In genomic region chr14:85527458-85527857, GRCh38 we compare ENCODE assay signal across 18 cellular contexts. TPM values are rescaled to one million over a fixed set of nuclear protein-coding genes. Genes with fewer than 3 reads are reported as not detected.
A peak's percentile ranks its signal among the peaks of the same experiment; 100 is the strongest.
DNase-seq lines count a peak whose midpoint lies in the region; ATAC-seq and TF ChIP-seq lines count a peak whose summit lies in the region.
"Had no signal": no experiment of that assay in that cellular context is flagged by ENCODE, and none has a peak within 500 bp of the region (broad histone marks: within the 10 kb centered on the region; RNA-seq: fewer than 3 reads in every experiment).

No MANE protein-coding gene starts in this region.

- intact Hi-C loops in MCF 10A (cut with micrococcal nuclease) (loop anchor here (5.0 kb wide), 2 partner anchors 280 to 440 kb away; no protein-coding TSS in a partner anchor), breast epithelium (cut with DNase I; ENCODE audit: low total_unique reads) (loop anchor here (5.0 kb wide), 1 partner anchor 1555 kb away; no protein-coding TSS in a partner anchor)

- no peak overlapping the region for H2BK12ac ChIP-seq in mesenchymal stem cell (ENCODE audit: low read length in 2 of 2)

- ATAC-seq in effector memory CD8-positive, alpha-beta T cell (replicated peaks) = no peak
- no peak for ATAC-seq in left lobe of liver
- ATAC-seq: activated T-cell treated with anti-CD3 and anti-CD28 coated beads, Interleukin-2, amount 50 U/mL, for 72 hours; pancreas; stimulated activated naive B cell treated with anti-CD40 and anti-IgM and Interleukin-4, amounts not matched to agents 10 μg/mL and 1 μg/mL and 100 μg/mL, for 72 hours had no signal

- no peaks in the 10 kb centered on the region for H3K9me3 Mint-ChIP-seq in MCF 10A (ENCODE audit: unreplicated experiment)
- no peaks in the 10 kb centered on the region for H3K9me3 Mint-ChIP-seq in type B pancreatic cell
- H3K9me3 Mint-ChIP-seq in effector memory CD8-positive, alpha-beta T cell = peaks cover 0 to 4% of the 10 kb centered on the region in 2 donors
- H3K9me3 Mint-ChIP-seq: activated T-cell treated with anti-CD3 and anti-CD28 coated beads, Interleukin-2, amount 50 U/mL, for 72 hours; stimulated activated naive B cell treated with anti-CD40 and anti-IgM and Interleukin-4, amounts not matched to agents 10 μg/mL and 1 μg/mL and 100 μg/mL, for 72 hours had no signal

- H3K4me2 ChIP-seq in mesenchymal stem cell (ENCODE audit: low read length, poor library complexity, severe bottlenecking) = no peak overlapping the region

- no peak overlapping the region for H3K23ac ChIP-seq in mesenchymal stem cell (ENCODE audit: low read length in 2 of 2)

- TF ChIP-seq POLR2A in breast epithelium (IDR thresholded peaks at IDR 0.05) = no peak

- H3K4ac ChIP-seq in mesenchymal stem cell (ENCODE audit: low read depth in 1 of 2, low read length in 2 of 2) = no peak overlapping the region

- BruUV-seq in MCF 10A (replicated peaks; lab: Mats Ljungman, UMichigan) = no TSS peak

- H2BK5ac ChIP-seq in mesenchymal stem cell (ENCODE audit: low read depth, low read length, poor library complexity, severe bottlenecking) = no peak overlapping the region

- no CpG with 5 or more reads among the region's 1 CpG for WGBS in mesenchymal stem cell

- H3K4me3 Mint-ChIP-seq in MCF 10A (ENCODE audit: unreplicated experiment) (peak overlapping the region; percentile 86), type B pancreatic cell (peak overlapping the region; percentile 97)
- no peak overlapping the region for H3K4me3 Mint-ChIP-seq in effector memory CD8-positive, alpha-beta T cell
- H3K4me3 Mint-ChIP-seq: activated naive CD8-positive, alpha-beta T cell treated with anti-CD3 and anti-CD28 coated beads, Interleukin-2, amount 10 ng/mL, durations not matched to agents 7 days and 5 days; activated T-cell treated with anti-CD3 and anti-CD28 coated beads, Interleukin-2, amount 50 U/mL, for 72 hours; CD4-positive, CD25-positive, alpha-beta regulatory T cell; stimulated activated naive B cell treated with anti-CD40 and anti-IgM and Interleukin-4, amounts not matched to agents 10 μg/mL and 1 μg/mL and 100 μg/mL, for 72 hours had no signal

- no peaks in the 10 kb centered on the region for H3K36me3 Mint-ChIP-seq in MCF 10A (ENCODE audit: insufficient read depth, unreplicated experiment)
- H3K36me3 Mint-ChIP-seq in type B pancreatic cell = no peaks in the 10 kb centered on the region
- H3K36me3 Mint-ChIP-seq in effector memory CD8-positive, alpha-beta T cell (ENCODE audit: insufficient read depth) = no peaks in the 10 kb centered on the region
- H3K36me3 Mint-ChIP-seq: activated naive CD8-positive, alpha-beta T cell treated with anti-CD3 and anti-CD28 coated beads, Interleukin-2, amount 10 ng/mL, durations not matched to agents 7 days and 5 days; CD4-positive, CD25-positive, alpha-beta regulatory T cell had no signal

- no peak overlapping the region for H2BK15ac ChIP-seq in mesenchymal stem cell (ENCODE audit: low read depth, poor library complexity, severe bottlenecking)

- H3K4me3 ChIP-seq in breast epithelium = no peak overlapping the region
- peak overlapping the region in 1 of 2 experiments; percentile 98 for H3K4me3 ChIP-seq in mesenchymal stem cell (ENCODE audit: insufficient read depth in 1 of 2, low read depth in 1 of 2, low read length in 2 of 2)

- TF ChIP-seq CTCF in MCF 10A (IDR thresholded peaks at IDR 0.05; ENCODE audit: unreplicated experiment) (no peak), breast epithelium (IDR thresholded peaks at IDR 0.05) (no peak), type B pancreatic cell (conservative IDR thresholded peaks at IDR 0.05) (no peak)

- no peaks in the 10 kb centered on the region for H3K36me3 ChIP-seq in breast epithelium
- no peaks in the 10 kb centered on the region for H3K36me3 ChIP-seq in mesenchymal stem cell (ENCODE audit: control insufficient read depth in 1 of 2, insufficient read depth in 2 of 2, low read depth in 1 of 2, low read length in 2 of 2)
- H3K36me3 ChIP-seq: pancreas, spleen had no signal

- H3K27me3 ChIP-seq in breast epithelium (peaks cover 0 to 26% of the 10 kb centered on the region in 2 donors), mesenchymal stem cell (ENCODE audit: control insufficient read depth in 1 of 2, insufficient read depth in 1 of 2, low read length in 2 of 2) (no peaks in the 10 kb centered on the region)
- H3K27me3 ChIP-seq: pancreas had no signal

- H3K27ac ChIP-seq in breast epithelium = no peak overlapping the region
- peak overlapping the region; percentile 95 for H3K27ac ChIP-seq in mesenchymal stem cell (ENCODE audit: low read length, poor library complexity, severe bottlenecking)
- H3K27ac ChIP-seq: spleen had no signal

- peak overlapping the region; percentile 73 for H3K27ac Mint-ChIP-seq in MCF 10A (ENCODE audit: low read depth, unreplicated experiment)
- no peak overlapping the region for H3K27ac Mint-ChIP-seq in type B pancreatic cell
- H3K27ac Mint-ChIP-seq in effector memory CD8-positive, alpha-beta T cell = no peak overlapping the region
- H3K27ac Mint-ChIP-seq: activated naive CD8-positive, alpha-beta T cell treated with anti-CD3 and anti-CD28 coated beads, Interleukin-2, amount 10 ng/mL, durations not matched to agents 7 days and 5 days; activated T-cell treated with anti-CD3 and anti-CD28 coated beads, Interleukin-2, amount 50 U/mL, for 72 hours; CD4-positive, CD25-positive, alpha-beta regulatory T cell; stimulated activated naive B cell treated with anti-CD40 and anti-IgM and Interleukin-4, amounts not matched to agents 10 μg/mL and 1 μg/mL and 100 μg/mL, for 72 hours had no signal

- CTCF ChIA-PET in MCF 10A (lab: Yijun Ruan, JAX) = interaction anchor here (0.6 to 2.3 kb wide), 11 partner anchors 9 to 1455 kb away, joined by 3 to 9 read pairs (median 3); no protein-coding TSS in a partner anchor

- no peak overlapping the region for H3K14ac ChIP-seq in mesenchymal stem cell (ENCODE audit: low read length in 2 of 2)

- DNase-seq in MCF 10A (ENCODE audit: unreplicated experiment) = peak; percentile 13
- no peak for DNase-seq in breast epithelium (ENCODE audit: low spot score in 2 of 2)
- DNase-seq in dermis blood vessel endothelial cell = peak; percentile 64
- DNase-seq in mesenchymal stem cell = peak; percentile 18
- DNase-seq in type B pancreatic cell (ENCODE audit: extremely low spot score, unreplicated experiment) = no peak
- no peak for DNase-seq in RKO (ENCODE audit: low spot score)
- DNase-seq in effector memory CD8-positive, alpha-beta T cell = no peak
- no peak for DNase-seq in left lobe of liver (ENCODE audit: low spot score)
- DNase-seq: 8988T; activated CD4-positive, alpha-beta T cell treated with anti-CD3 and anti-CD28 coated beads, Interleukin-2, amount 50 U/mL, for 48 hours; activated naive CD8-positive, alpha-beta T cell treated with anti-CD3 and anti-CD28 coated beads, Interleukin-2, amount 10 ng/mL, durations not matched to agents 7 days and 5 days; activated T-cell treated with anti-CD3 and anti-CD28 coated beads, Interleukin-2, amount 50 U/mL, for 72 hours; CD4-positive, CD25-positive, alpha-beta regulatory T cell; NCI-H2081 treated with DMSO at 0.1 percent for 48 hours; NCI-H526; pancreas; spleen; stimulated activated naive B cell treated with anti-CD40 and anti-IgM and Interleukin-4, amounts not matched to agents 10 μg/mL and 1 μg/mL and 100 μg/mL, for 72 hours had no signal

- H3K4me1 Mint-ChIP-seq in MCF 10A (ENCODE audit: insufficient read depth, unreplicated experiment) (peaks cover 23% of the 10 kb centered on the region), type B pancreatic cell (ENCODE audit: unreplicated experiment) (peaks cover 23% of the 10 kb centered on the region)
- peaks cover 0 to 5% of the 10 kb centered on the region in 2 donors for H3K4me1 Mint-ChIP-seq in effector memory CD8-positive, alpha-beta T cell (ENCODE audit: low read depth in 2 of 2)

- H3K4me1 ChIP-seq in breast epithelium (no peaks in the 10 kb centered on the region), mesenchymal stem cell (ENCODE audit: control insufficient read depth, insufficient read depth, low read depth, low read length) (peaks cover 10% of the 10 kb centered on the region)

- no peak overlapping the region for H2AK5ac ChIP-seq in mesenchymal stem cell (ENCODE audit: low read length, severe bottlenecking)

- no peak overlapping the region for H4K8ac ChIP-seq in mesenchymal stem cell (ENCODE audit: low read length)

- peak overlapping the region; percentile 98 for H3K9ac ChIP-seq in mesenchymal stem cell (ENCODE audit: low read length)

- POLR2A ChIA-PET in MCF 10A (lab: Yijun Ruan, JAX) = interaction anchor here (0.7 to 7.3 kb wide), 10 partner anchors 10 to 467 kb away, joined by 3 to 60 read pairs (median 6); no protein-coding TSS in a partner anchor

- no peak overlapping the region for H3K18ac ChIP-seq in mesenchymal stem cell (ENCODE audit: low read depth in 1 of 2, low read length in 2 of 2)

- no peak overlapping the region for H4K91ac ChIP-seq in mesenchymal stem cell (ENCODE audit: low read length)

- H2BK120ac ChIP-seq in mesenchymal stem cell (ENCODE audit: low read depth, low read length) = no peak overlapping the region

- no peaks in the 10 kb centered on the region for H3K9me3 ChIP-seq in breast epithelium
- H3K9me3 ChIP-seq in mesenchymal stem cell (ENCODE audit: control insufficient read depth, low read length) = no peaks in the 10 kb centered on the region
- H3K9me3 ChIP-seq: pancreas, spleen had no signal

- H3K27me3 Mint-ChIP-seq in MCF 10A (ENCODE audit: insufficient read depth, unreplicated experiment) = no peaks in the 10 kb centered on the region
- H3K27me3 Mint-ChIP-seq in type B pancreatic cell = peaks cover 75% of the 10 kb centered on the region
- H3K27me3 Mint-ChIP-seq in effector memory CD8-positive, alpha-beta T cell = peaks cover 31 to 40% of the 10 kb centered on the region in 2 donors

- no peak overlapping the region for H2AFZ ChIP-seq in mesenchymal stem cell (ENCODE audit: low read depth, low read length)

- H3K79me1 ChIP-seq in mesenchymal stem cell (replicated peaks; ENCODE audit: low read length, poor library complexity, severe bottlenecking) = no peaks in the 10 kb centered on the region

RNA-seq across cellular contexts. Expression of gene FLRT2, which starts 2.5 kb away (rescaled TPM):
- 153 and 204 TPM in 2 replicates for total RNA-seq in MCF 10A (2022)
- total RNA-seq in breast epithelium = 10 to 100 TPM in 2 of 3 donors, 1 to 10 TPM in 1; 5.2 to 12.6 (median 10.5) TPM
- 213 and 216 TPM in 2 replicates for total RNA-seq in dermis blood vessel endothelial cell
- polyA plus RNA-seq in mesenchymal stem cell (2013, experiment 1 of 2) = 11.8 TPM
- 11.0 TPM for polyA plus RNA-seq in mesenchymal stem cell (2013, experiment 2 of 2)
- 30.3 and 127 TPM in 2 replicates for total RNA-seq in type B pancreatic cell (ENCODE audit: low replicate concordance)
- 1.7 TPM for total RNA-seq in left lobe of liver
- total RNA-seq: activated naive CD8-positive, alpha-beta T cell treated with anti-CD3 and anti-CD28 coated beads, Interleukin-2, amount 10 ng/mL, durations not matched to agents 7 days and 5 days; activated T-cell treated with anti-CD3 and anti-CD28 coated beads, Interleukin-2, amount 50 U/mL, for 72 hours; CD4-positive, CD25-positive, alpha-beta regulatory T cell had no signal
- polyA plus RNA-seq: CD4-positive, CD25-positive, alpha-beta regulatory T cell had no signal

Comparison
In these comparisons a context has a peak if more than half of its experiments do, and no peak if none do; other contexts are left out.
1. DNase-seq: peak in MCF 10A (single experiment), dermis blood vessel endothelial cell (single experiment) and mesenchymal stem cell (single experiment); none in breast epithelium (0 of 2), type B pancreatic cell (single experiment), RKO (single experiment), effector memory CD8-positive, alpha-beta T cell (0 of 3) and left lobe of liver (single experiment).
2. H3K4me3 Mint-ChIP-seq: peak in MCF 10A (single experiment) and type B pancreatic cell (single experiment); none in effector memory CD8-positive, alpha-beta T cell (0 of 2).